Comparison of ENCODE assay signal across 26 cellular contexts in the genomic region with DNA sequence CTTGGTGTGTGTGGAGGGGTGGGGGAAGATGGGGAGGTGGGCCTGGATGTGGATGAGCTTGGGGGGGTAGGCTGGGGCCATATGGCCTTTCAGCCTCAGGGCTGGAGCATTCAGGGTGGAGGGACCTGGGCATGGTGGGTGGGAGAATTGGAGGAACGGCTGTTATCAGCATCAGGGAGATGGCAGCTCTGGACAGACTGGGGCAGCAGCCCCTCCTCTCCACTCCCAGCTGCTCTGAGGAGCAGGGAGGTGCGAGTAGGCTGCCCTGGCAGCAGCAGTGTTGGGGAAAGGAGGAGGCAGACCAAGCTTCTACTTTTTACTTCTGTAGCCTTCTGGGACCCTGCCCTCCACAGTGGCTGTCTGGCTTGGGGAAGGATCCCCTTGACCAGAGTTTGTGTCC. TPM values are rescaled to one million over a fixed set of nuclear protein-coding genes. Genes with fewer than 3 reads are reported as not detected.
DNase-seq lines count a peak whose midpoint lies in the region; ATAC-seq, FAIRE-seq and TF ChIP-seq lines count a peak whose summit lies in the region.
"Had no signal": no experiment of that assay in that cellular context is flagged by ENCODE, and none has a peak within 500 bp of the region (broad histone marks: within the 10 kb centered on the region; RNA-seq: fewer than 3 reads in every experiment).

No MANE protein-coding gene starts in this region.

- no peak overlapping the region for H4K8ac ChIP-seq in H1 (ENCODE audit: extremely low read depth, insufficient read depth, low read length)

- H3K79me1 ChIP-seq in H1 (ENCODE audit: low read depth, low read length): peaks cover 2% of the 10 kb centered on the region; the same call in 1 of the 2 replicates

- H3K36me3 ChIP-seq in H1 (ENCODE audit: control insufficient read depth in 2 of 4, insufficient read depth in 4 of 4, low read length in 3 of 4): no peaks in the 10 kb centered on the region
- H3K36me3 ChIP-seq in psoas muscle (ENCODE audit: insufficient read depth in 1 of 2, low read depth in 1 of 2): peaks cover 0 to 4% of the 10 kb centered on the region in 2 donors
- H3K36me3 ChIP-seq in thyroid gland: no peaks in the 10 kb centered on the region
- H3K36me3 ChIP-seq: Peyer's patch had no signal

- intact Hi-C loops in psoas muscle (cut with DNase I): loop anchor here in 1 of 2 donors (5.0 kb wide), 1 partner anchor 166 kb away; no protein-coding TSS in a partner anchor
- intact Hi-C loops in thyroid gland (cut with DNase I): no loop called here

- H3K18ac ChIP-seq in H1 (ENCODE audit: extremely low read depth, low read length): no peak overlapping the region

- no peaks in the 10 kb centered on the region for H4K20me1 ChIP-seq in H1 (replicated peaks in 1 of 2; ENCODE audit: control insufficient read depth in 1 of 2, insufficient read depth in 2 of 2, low read length in 2 of 2)

- H3K14ac ChIP-seq in H1 (ENCODE audit: insufficient read length): no peak overlapping the region

- no peak overlapping the region for H2BK5ac ChIP-seq in H1 (ENCODE audit: low read depth, low read length)

- peaks cover 2 to 15% (median 5%) of the 10 kb centered on the region in 4 experiments for H3K4me1 ChIP-seq in H1 (replicated peaks in 1 of 4; ENCODE audit: control insufficient read depth in 3 of 4, insufficient read depth in 4 of 4, low read length in 3 of 4)
- peaks cover 76% of the 10 kb centered on the region for H3K4me1 ChIP-seq in psoas muscle
- H3K4me1 ChIP-seq in thyroid gland: no peaks in the 10 kb centered on the region
- H3K4me1 ChIP-seq: Peyer's patch had no signal

- no peak overlapping the region for H4K5ac ChIP-seq in H1 (ENCODE audit: insufficient read length, low read depth, low read length)

- no peak overlapping the region for H2AFZ ChIP-seq in H1 (ENCODE audit: low read length)
- H2AFZ ChIP-seq: GM23338 had no signal

- no peak for TF ChIP-seq EP300 in H1 (IDR thresholded peaks at IDR 0.05; ENCODE audit: borderline replicate concordance in 1 of 2, low read depth in 2 of 2, low read length in 2 of 2)

- no peak overlapping the region for H2BK15ac ChIP-seq in H1 (ENCODE audit: low read length)

- POLR2A ChIA-PET in H1 (lab: Charles Lee; ENCODE audit: partially characterized antibody): interaction anchor here (1.4 to 2.1 kb wide), 3 partner anchors 9 to 29 kb away, joined by 6 to 8 read pairs (median 7); partner anchors contain the start of genes PPFIA4 and TMEM183A

- no peak for TF ChIP-seq RAD21 in H1 (IDR thresholded peaks at IDR 0.05 in 1 of 2, conservative IDR thresholded peaks at IDR 0.05 in 1 of 2; ENCODE audit: low read depth in 2 of 2, low read length in 2 of 2)

- H3K4me2 ChIP-seq in H1 (ENCODE audit: insufficient read depth in 1 of 2, low read depth in 2 of 2, low read length in 2 of 2): no peak overlapping the region
- H3K4me2 ChIP-seq: GM23338 had no signal

- H3K27ac ChIP-seq in H1 (ENCODE audit: low read depth, low read length): no peak overlapping the region
- peak overlapping the region; percentile 97 for H3K27ac ChIP-seq in psoas muscle
- H3K27ac ChIP-seq in thyroid gland: no peak overlapping the region
- H3K27ac ChIP-seq: Peyer's patch, VCaP had no signal

- H4K91ac ChIP-seq in H1 (replicated peaks; ENCODE audit: insufficient read length, low read length): peak overlapping the region; percentile 7

- H3K23ac ChIP-seq in H1 (ENCODE audit: insufficient read length): no peak overlapping the region

- CTCF ChIA-PET in H1 (lab: Charles Lee; ENCODE audit: partially characterized antibody): interaction anchor here (0.6 to 49.7 kb wide), 15 partner anchors 10 to 310 kb away, joined by 3 to 1089 read pairs (median 4); partner anchors contain the start of genes ADORA1 and PPFIA4

- ATAC-seq in psoas muscle: no peak
- ATAC-seq in GM21447 (IDR thresholded peaks at IDR 0.05; ENCODE audit: unreplicated experiment): no peak
- ATAC-seq: activated CD8-positive, alpha-beta memory T cell treated with anti-CD3 and anti-CD28 coated beads, Interleukin-2, amount 10 ng/mL, durations not matched to agents 7 days and 5 days; stimulated activated naive CD8-positive, alpha-beta T cell treated with anti-CD3 and anti-CD28 coated beads, Interleukin-15, amount 100 ng/mL, for 72 hours had no signal

- H3K9ac ChIP-seq in H1 (replicated peaks in 1 of 4; ENCODE audit: extremely low read depth in 1 of 4, low read depth in 3 of 4, low read length in 3 of 4): no peak overlapping the region

- H2BK120ac ChIP-seq in H1 (replicated peaks; ENCODE audit: low read depth, low read length): no peak overlapping the region

- no peaks in the 10 kb centered on the region for H3K23me2 ChIP-seq in H1 (ENCODE audit: low read depth, low read length)

- FAIRE-seq in GM12891 (lab: Jason Lieb, UNC) (no peak), H1 (lab: Jason Lieb, UNC) (no peak)

- no peak overlapping the region for H2BK12ac ChIP-seq in H1 (ENCODE audit: low read depth, low read length)

- peak; percentile 56 for DNase-seq in NCI-H82 (lab: John Stamatoyannopoulos, UW)
- DNase-seq in NCI-H82 treated with DMSO at 0.1 percent for 48 hours (lab: John Stamatoyannopoulos, UW; ENCODE audit: unreplicated experiment): no peak
- peak; percentile 4 for DNase-seq in GM12891 (ENCODE audit: insufficient read length, low spot score)
- no peak for DNase-seq in H1 (ENCODE audit: low read depth in 1 of 2, low spot score in 2 of 2)
- no peak for DNase-seq in psoas muscle
- DNase-seq in activated CD8-positive, alpha-beta memory T cell treated with anti-CD3 and anti-CD28 coated beads, Interleukin-2, amount 50 U/mL, for 48 hours: no peak
- no peak for DNase-seq in thyroid gland
- DNase-seq: activated CD4-positive, alpha-beta T cell treated with anti-CD3 and anti-CD28 coated beads, Interleukin-2, amount 10 ng/mL, durations not matched to agents 7 days and 5 days; activated CD8-positive, alpha-beta memory T cell treated with anti-CD3 and anti-CD28 coated beads, Interleukin-2, amount 10 ng/mL, durations not matched to agents 7 days and 5 days; activated naive CD8-positive, alpha-beta T cell treated with anti-CD3 and anti-CD28 coated beads for 36 hours; COR-L47; midbrain; NCI-H1048; NCI-H2029 treated with DMSO at 0.1 percent for 48 hours; NCI-H446 treated with DMSO at 0.1 percent for 48 hours; Peyer's patch; stimulated activated CD4-positive, alpha-beta T cell treated with anti-CD3 and anti-CD28 coated beads, Interleukin-12 subunit alpha, Interleukin-12 subunit beta, amount 100 ng/mL, for 4 hours; stimulated activated CD4-positive, alpha-beta T cell treated with anti-CD3 and anti-CD28 coated beads, Interleukin-4, amount 100 ng/mL, for 4 hours; stimulated activated naive CD8-positive, alpha-beta T cell treated with anti-CD3 and anti-CD28 coated beads, Interleukin-15, amount 100 ng/mL, for 72 hours; T-helper 2 cell had no signal

- H3K27me3 ChIP-seq in H1 (replicated peaks in 1 of 4; ENCODE audit: control insufficient read depth in 3 of 4, extremely low read depth in 1 of 4, insufficient read depth in 3 of 4, low read length in 3 of 4): no peaks in the 10 kb centered on the region
- H3K27me3 ChIP-seq in psoas muscle (ENCODE audit: insufficient read depth in 3 of 3, low read length in 2 of 3): no peaks in the 10 kb centered on the region
- no peaks in the 10 kb centered on the region for H3K27me3 ChIP-seq in thyroid gland
- H3K27me3 ChIP-seq: Peyer's patch had no signal

- H3K79me2 ChIP-seq in H1 (ENCODE audit: control insufficient read depth in 1 of 2, insufficient read depth in 2 of 2, low read length in 2 of 2): no peaks in the 10 kb centered on the region

- H3K56ac ChIP-seq in H1 (replicated peaks; ENCODE audit: insufficient read length, low read depth, low read length): no peak overlapping the region

- no peak overlapping the region for H3K4ac ChIP-seq in H1 (replicated peaks; ENCODE audit: insufficient read length, low read depth, low read length)

- no peak for TF ChIP-seq CTCF in H1 (IDR thresholded peaks at IDR 0.05; ENCODE audit: control extremely low read depth in 1 of 3, insufficient read depth in 1 of 3, low read depth in 1 of 3, low read length in 3 of 3)
- no peak for TF ChIP-seq CTCF in psoas muscle (IDR thresholded peaks at IDR 0.05)
- TF ChIP-seq CTCF in thyroid gland (IDR thresholded peaks at IDR 0.05): no peak

- TF ChIP-seq POLR2A in GM12891 (IDR thresholded peaks at IDR 0.05; ENCODE audit: low read depth, low read length): no peak
- TF ChIP-seq POLR2A in H1 (IDR thresholded peaks at IDR 0.05; ENCODE audit: control extremely low read depth in 1 of 2, low read depth in 2 of 2, low read length in 2 of 2): no peak
- no peak for TF ChIP-seq POLR2A in thyroid gland (IDR thresholded peaks at IDR 0.05)

- H2AK5ac ChIP-seq in H1 (ENCODE audit: low read depth, low read length): no peak overlapping the region; the same call in 1 of the 2 replicates

- no peaks in the 10 kb centered on the region for H3K9me3 ChIP-seq in H1 (ENCODE audit: insufficient read depth in 2 of 2, low read depth in 1 of 2, low read length in 1 of 2)
- H3K9me3 ChIP-seq in psoas muscle: no peaks in the 10 kb centered on the region
- no peaks in the 10 kb centered on the region for H3K9me3 ChIP-seq in thyroid gland
- H3K9me3 ChIP-seq: Peyer's patch had no signal

- H3K4me3 ChIP-seq in H1 (ENCODE audit: extremely low read depth in 1 of 4, insufficient read depth in 2 of 4, low read depth in 3 of 4, low read length in 4 of 4): no peak overlapping the region
- peak overlapping the region; percentile 54 for H3K4me3 ChIP-seq in psoas muscle
- no peak overlapping the region for H3K4me3 ChIP-seq in thyroid gland (replicated peaks in 1 of 3)
- H3K4me3 ChIP-seq: GM23338, Peyer's patch had no signal

- no peak overlapping the region for H2BK20ac ChIP-seq in H1 (ENCODE audit: low read length)

- 38% methylated on average over 1 of the region's 2 CpGs; no CpG with 5 or more reads in 1 of the 2 experiments for WGBS in H1 (ENCODE audit: extremely low coverage in 1 of 2, insufficient coverage in 1 of 2, insufficient read length in 1 of 2, insufficient replicate concordance in 2 of 2, low coverage in 1 of 2, low lambda C conversion rate in 2 of 2, missing lambda C conversion rate in 1 of 2), 2 experiments
- WGBS in psoas muscle, 3 donors: 26 to 49% (median 27%) methylated on average over 2 of the region's 2 CpGs
- 40 to 67% methylated on average over 2 of the region's 2 CpGs for WGBS in thyroid gland, 2 donors

RNA-seq across cellular contexts. Expression of gene PPFIA4, which starts 10.2 kb away (rescaled TPM):
- polyA plus RNA-seq in GM12891 (2012; ENCODE audit: low read depth, missing spikeins): 21.6 TPM
- total RNA-seq in H1 (2021; fragmentation: NEBNext Ultra II Directional; extraction: Animal tissue kit (Norgen Biotek cat#: 25700)): 7.0 and 9.9 TPM in 2 replicates
- polyA plus RNA-seq in H1 (2011; rRNA removed) (9.0 and 12.5 TPM in 2 replicates), psoas muscle (10 to 100 TPM in 2 of 3 donors, 1 to 10 TPM in 1; 8.3 to 28.3 (median 14.1) TPM)
- 22.1 TPM for polyA plus RNA-seq in H1 (2011; cell fraction: cytosol; rRNA removed)
- 186 TPM for polyA plus RNA-seq in H1 (2011; cell fraction: nucleus; rRNA removed)
- 10.0 to 15.4 TPM (median 12.6 TPM) in 4 replicates for polyA plus RNA-seq in H1 (2012, experiment 1 of 2)
- 1.9 TPM for polyA plus RNA-seq in H1 (2012, experiment 2 of 2)
- polyA plus RNA-seq in H1 (2013, experiment 1 of 2): 5.7 TPM
- 3.7 TPM for polyA plus RNA-seq in H1 (2013, experiment 2 of 2)
- 9.0 and 14.0 TPM in 2 replicates for polyA minus RNA-seq in H1 (2011; rRNA and poly(A)+ RNA removed)
- 11.4 TPM for polyA minus RNA-seq in H1 (2011; cell fraction: cytosol; rRNA and poly(A)+ RNA removed)
- polyA minus RNA-seq in H1 (2011; cell fraction: nucleus; rRNA and poly(A)+ RNA removed): 37.6 TPM
- total RNA-seq in psoas muscle (10 to 100 TPM; 29.1 to 99.8 (median 51.5) TPM), thyroid gland (1 to 10 TPM in 3 of 4 donors, under 1 TPM in 1; 0.54 to 3.0 (median 2.1) TPM)

RNA-seq across cellular contexts. Expression of gene TMEM183A, which starts 29.4 kb away (rescaled TPM):
- polyA plus RNA-seq in GM12891 (2012; ENCODE audit: low read depth, missing spikeins): 47.6 TPM
- 107 TPM in 2 replicates for total RNA-seq in H1 (2021; fragmentation: NEBNext Ultra II Directional; extraction: Animal tissue kit (Norgen Biotek cat#: 25700))
- 160 and 173 TPM in 2 replicates for polyA plus RNA-seq in H1 (2011; rRNA removed)
- 145 TPM for polyA plus RNA-seq in H1 (2011; cell fraction: cytosol; rRNA removed)
- polyA plus RNA-seq in H1 (2011; cell fraction: nucleus; rRNA removed): 139 TPM
- polyA plus RNA-seq in H1 (2012, experiment 1 of 2): 74.7 to 91.0 TPM (median 88.0 TPM) in 4 replicates
- 75.9 TPM for polyA plus RNA-seq in H1 (2012, experiment 2 of 2)
- polyA plus RNA-seq in H1 (2013, experiment 1 of 2): 66.1 TPM
- polyA plus RNA-seq in H1 (2013, experiment 2 of 2): 65.5 TPM
- 169 and 202 TPM in 2 replicates for polyA minus RNA-seq in H1 (2011; rRNA and poly(A)+ RNA removed)
- polyA minus RNA-seq in H1 (2011; cell fraction: cytosol; rRNA and poly(A)+ RNA removed): 46.2 TPM
- polyA minus RNA-seq in H1 (2011; cell fraction: nucleus; rRNA and poly(A)+ RNA removed): 65.6 TPM
- 10 to 100 TPM; 17.1 to 25.6 (median 19.2) TPM for total RNA-seq in psoas muscle
- polyA plus RNA-seq in psoas muscle: 10 to 100 TPM; 19.0 to 33.9 (median 29.9) TPM
- total RNA-seq in thyroid gland: 10 to 100 TPM; 71.0 to 93.9 (median 84.2) TPM

RNA-seq across cellular contexts. Expression of gene MYOG, which starts 49.3 kb away (rescaled TPM):
- not detected for polyA plus RNA-seq in GM12891 (2012; ENCODE audit: low read depth, missing spikeins)
- total RNA-seq in H1 (2021; fragmentation: NEBNext Ultra II Directional; extraction: Animal tissue kit (Norgen Biotek cat#: 25700)): not detected in 2 replicates
- polyA plus RNA-seq in H1 (2011; rRNA removed) (not detected in 2 replicates), psoas muscle (100 to 1,000 TPM in 1 of 3 donors, 10 to 100 TPM in 1, 1 to 10 TPM in 1; 9.7 to 160 (median 59.7) TPM)
- polyA plus RNA-seq in H1 (2011; cell fraction: cytosol; rRNA removed): not detected
- not detected for polyA plus RNA-seq in H1 (2011; cell fraction: nucleus; rRNA removed)
- polyA plus RNA-seq in H1 (2012, experiment 1 of 2): not detected in 4 replicates
- not detected for polyA plus RNA-seq in H1 (2012, experiment 2 of 2)
- not detected for polyA plus RNA-seq in H1 (2013, experiment 1 of 2)
- not detected for polyA plus RNA-seq in H1 (2013, experiment 2 of 2)
- polyA minus RNA-seq in H1 (2011; rRNA and poly(A)+ RNA removed): not detected in 2 replicates
- polyA minus RNA-seq in H1 (2011; cell fraction: cytosol; rRNA and poly(A)+ RNA removed): not detected
- not detected for polyA minus RNA-seq in H1 (2011; cell fraction: nucleus; rRNA and poly(A)+ RNA removed)
- total RNA-seq in psoas muscle (100 to 1,000 TPM in 3 of 4 donors, 10 to 100 TPM in 1; 42.9 to 451 (median 253) TPM), thyroid gland (not detected)
- total RNA-seq: A172; activated CD4-positive, alpha-beta T cell treated with anti-CD3 and anti-CD28 coated beads, Interleukin-2, amount 10 ng/mL, durations not matched to agents 7 days and 5 days; activated CD8-positive, alpha-beta memory T cell treated with anti-CD3 and anti-CD28 coated beads, Interleukin-2, amount 10 ng/mL, durations not matched to agents 7 days and 5 days; activated naive CD8-positive, alpha-beta T cell treated with anti-CD3 and anti-CD28 coated beads for 36 hours; activated T-helper 1 cell treated with anti-CD3 and anti-CD28 coated beads, Interleukin-12 subunit alpha, Interleukin-12 subunit beta, Interleukin-2, Interleukin-4 antibody, amounts not matched to agents 30 ng/mL and 10 ng/mL and 1 ng/mL, durations not matched to agents 14 hours and 24 hours and 36 hours; GM23338; Peyer's patch; SK-MEL-5 had no signal
- polyA plus RNA-seq: GM23338 had no signal

Comparison
In these comparisons a context has a peak if more than half of its experiments do, and no peak if none do; other contexts are left out.
1. DNase-seq: peak in NCI-H82 (single experiment) and GM12891 (single experiment); none in NCI-H82 treated with DMSO at 0.1 percent for 48 hours (single experiment), H1 (0 of 2), psoas muscle (0 of 2), activated CD8-positive, alpha-beta memory T cell treated with anti-CD3 and anti-CD28 coated beads, Interleukin-2, amount 50 U/mL, for 48 hours (single experiment) and thyroid gland (0 of 2).
2. RNA of gene MYOG, which starts 49.3 kb away (total RNA-seq): 42.9 to 451 TPM in psoas muscle; not detected in H1 and not detected in thyroid gland; every median in the first group is over 10 times any median in the second.